12 cellular contexts compared by ENCODE assay signal in genomic region chr6:129679758-129680157, GRCh38. TPM values are rescaled to one million over a fixed set of nuclear protein-coding genes. Genes with fewer than 3 reads are reported as not detected.
DNase-seq lines count a peak whose midpoint lies in the region; ATAC-seq and TF ChIP-seq lines count a peak whose summit lies in the region.
"Had no signal": no experiment of that assay in that cellular context is flagged by ENCODE, and none has a peak within 500 bp of the region (broad histone marks: within the 10 kb centered on the region; RNA-seq: fewer than 3 reads in every experiment).

No MANE protein-coding gene starts in this region.

- no peak overlapping the region for H3K4me3 Mint-ChIP-seq in type B pancreatic cell
- no peak overlapping the region for H3K4me3 Mint-ChIP-seq in CD4-positive, alpha-beta memory T cell

- H3K4me1 ChIP-seq in ACC112 (ENCODE audit: control insufficient read depth, insufficient read depth, low read length, unreplicated experiment) (peaks cover 88% of the 10 kb centered on the region), neuronal stem cell (ENCODE audit: control insufficient read depth in 2 of 2, insufficient read depth in 1 of 2, low read depth in 1 of 2, low read length in 2 of 2) (peaks cover 0 to 7% of the 10 kb centered on the region in 2 donors)
- H3K4me1 ChIP-seq in CD4-positive, alpha-beta memory T cell (ENCODE audit: insufficient read depth, low read length) = peaks cover 42% of the 10 kb centered on the region

- H3K79me1 ChIP-seq in neuronal stem cell (ENCODE audit: low read depth, low read length) = no peaks in the 10 kb centered on the region

- no peaks in the 10 kb centered on the region for H3K36me3 ChIP-seq in ACC112 (ENCODE audit: insufficient read depth, low read length)
- no peaks in the 10 kb centered on the region for H3K36me3 ChIP-seq in brain microvascular endothelial cell (replicated peaks)
- no peaks in the 10 kb centered on the region for H3K36me3 ChIP-seq in neuronal stem cell (replicated peaks in 1 of 2; ENCODE audit: control insufficient read depth in 2 of 2, insufficient read depth in 2 of 2, low read length in 2 of 2)
- H3K36me3 ChIP-seq in CD4-positive, alpha-beta memory T cell (ENCODE audit: insufficient read depth, low read length) = no peaks in the 10 kb centered on the region
- H3K36me3 ChIP-seq: BE2C, ovary had no signal

- POLR2A ChIA-PET in CD4-positive, alpha-beta memory T cell (lab: Charles Lee; ENCODE audit: partially characterized antibody) = no interaction called here

- H2BK5ac ChIP-seq in neuronal stem cell (ENCODE audit: low read length) = no peak overlapping the region

- intact Hi-C loops in CD4-positive, alpha-beta memory T cell (cut with micrococcal nuclease) = no loop called here

- H3K4me3 ChIP-seq in ACC112 (ENCODE audit: low read depth, low read length) (peak overlapping the region; percentile 60), brain microvascular endothelial cell (ENCODE audit: low read depth, low read length) (no peak overlapping the region), neuronal stem cell (ENCODE audit: low read length in 2 of 2) (no peak overlapping the region)
- no peak overlapping the region for H3K4me3 ChIP-seq in CD4-positive, alpha-beta memory T cell (ENCODE audit: low read length in 2 of 2)
- H3K4me3 ChIP-seq: ovary had no signal

- H3K27ac ChIP-seq in ACC112 (ENCODE audit: low read depth, low read length) (peak overlapping the region; percentile 83), brain microvascular endothelial cell (peak overlapping the region; percentile 61), neuronal stem cell (replicated peaks; ENCODE audit: low read length) (no peak overlapping the region)
- no peak overlapping the region for H3K27ac ChIP-seq in CD4-positive, alpha-beta memory T cell (ENCODE audit: low read depth, low read length)
- H3K27ac ChIP-seq: ovary had no signal

- no peak overlapping the region for H3K9ac ChIP-seq in neuronal stem cell (ENCODE audit: low read depth, low read length, poor library complexity)

- WGBS in neuronal stem cell (ENCODE audit: extremely low coverage in 2 of 2, insufficient read length in 2 of 2, insufficient replicate concordance in 1 of 2), 2 donors = no CpG with 5 or more reads among the region's 3 CpGs

- peaks cover 7% of the 10 kb centered on the region for H3K9me3 Mint-ChIP-seq in type B pancreatic cell
- H3K9me3 Mint-ChIP-seq in CD4-positive, alpha-beta memory T cell = no peaks in the 10 kb centered on the region

- H3K18ac ChIP-seq in neuronal stem cell (ENCODE audit: low read length) = no peak overlapping the region

- H3K36me3 Mint-ChIP-seq in type B pancreatic cell = no peaks in the 10 kb centered on the region
- H3K36me3 Mint-ChIP-seq in CD4-positive, alpha-beta memory T cell = no peaks in the 10 kb centered on the region

- ATAC-seq in HG02623 (IDR thresholded peaks at IDR 0.05; ENCODE audit: unreplicated experiment) = no peak
- no peak for ATAC-seq in HG03521 (IDR thresholded peaks at IDR 0.05; ENCODE audit: unreplicated experiment)

- H3K4me2 ChIP-seq in neuronal stem cell (ENCODE audit: insufficient read depth, low read length, poor library complexity, severe bottlenecking) = no peak overlapping the region

- H3K27me3 ChIP-seq in ACC112 (ENCODE audit: insufficient read depth, low read length) (no peaks in the 10 kb centered on the region), brain microvascular endothelial cell (replicated peaks) (no peaks in the 10 kb centered on the region), neuronal stem cell (ENCODE audit: control insufficient read depth in 3 of 3, insufficient read depth in 3 of 3, low read depth in 1 of 3, low read length in 3 of 3) (no peaks in the 10 kb centered on the region)
- no peaks in the 10 kb centered on the region for H3K27me3 ChIP-seq in CD4-positive, alpha-beta memory T cell (ENCODE audit: insufficient read depth, low read length)
- H3K27me3 ChIP-seq: BE2C, ovary had no signal

- H3K79me2 ChIP-seq in ACC112 (ENCODE audit: control insufficient read depth, insufficient read depth, low read length, unreplicated experiment) = peaks cover 85% of the 10 kb centered on the region

- DNase-seq in M059J (ENCODE audit: low read depth) (peak; percentile 60), brain microvascular endothelial cell (no peak), neuronal stem cell (ENCODE audit: low spot score) (no peak), type B pancreatic cell (ENCODE audit: extremely low spot score, unreplicated experiment) (no peak)
- no peak for DNase-seq in CD4-positive, alpha-beta memory T cell
- DNase-seq: BE2C, islet precursor cell, NCI-H345, ovary had no signal

- no peak overlapping the region for H3K4ac ChIP-seq in neuronal stem cell (ENCODE audit: low read length)

- H3K14ac ChIP-seq in neuronal stem cell (ENCODE audit: low read length) = no peak overlapping the region

- H3K27me3 Mint-ChIP-seq in type B pancreatic cell = no peaks in the 10 kb centered on the region
- no peaks in the 10 kb centered on the region for H3K27me3 Mint-ChIP-seq in CD4-positive, alpha-beta memory T cell

- H4K91ac ChIP-seq in neuronal stem cell (ENCODE audit: low read depth, low read length, poor library complexity) = no peak overlapping the region

- H4K8ac ChIP-seq in neuronal stem cell (ENCODE audit: low read depth, low read length) = no peak overlapping the region

- H3K4me1 Mint-ChIP-seq in type B pancreatic cell (ENCODE audit: unreplicated experiment) = peaks cover 24% of the 10 kb centered on the region
- H3K4me1 Mint-ChIP-seq in CD4-positive, alpha-beta memory T cell = peaks cover 27 to 35% (median 30%) of the 10 kb centered on the region in 4 donors

- in situ Hi-C loops in brain microvascular endothelial cell (cut with HindIII; ENCODE audit: low pct_ligation_motif_present, low sequenced_read_pairs) = no loop called here

- H3K23ac ChIP-seq in neuronal stem cell (ENCODE audit: low read depth, low read length, poor library complexity) = no peak overlapping the region

- no peaks in the 10 kb centered on the region for H3K9me3 ChIP-seq in neuronal stem cell (replicated peaks in 1 of 2; ENCODE audit: control insufficient read depth in 2 of 2, insufficient read depth in 1 of 2, low read depth in 1 of 2, low read length in 2 of 2)
- H3K9me3 ChIP-seq in CD4-positive, alpha-beta memory T cell (ENCODE audit: control insufficient read depth in 1 of 2, low read length in 2 of 2) = no peaks in the 10 kb centered on the region
- H3K9me3 ChIP-seq: BE2C, ovary had no signal

- H2BK15ac ChIP-seq in neuronal stem cell (ENCODE audit: low read length) = no peak overlapping the region

- TF ChIP-seq CTCF in brain microvascular endothelial cell (IDR thresholded peaks at IDR 0.05; ENCODE audit: low read depth, low read length, missing control alignments) (no peak), type B pancreatic cell (conservative IDR thresholded peaks at IDR 0.05) (no peak)

- no peak overlapping the region for H2AK5ac ChIP-seq in neuronal stem cell (ENCODE audit: low read depth, low read length)

- no peak overlapping the region for H2BK120ac ChIP-seq in neuronal stem cell (ENCODE audit: low read depth, low read length)

- CTCF ChIA-PET in CD4-positive, alpha-beta memory T cell (lab: Charles Lee; ENCODE audit: partially characterized antibody) = no interaction called here

- peak overlapping the region; percentile 19 for H2AFZ ChIP-seq in ACC112 (ENCODE audit: low read length, unreplicated experiment)
- H2AFZ ChIP-seq in neuronal stem cell (ENCODE audit: low read length) = peak overlapping the region; percentile 48

- H3K27ac Mint-ChIP-seq in type B pancreatic cell = no peak overlapping the region
- H3K27ac Mint-ChIP-seq in CD4-positive, alpha-beta memory T cell = peak overlapping the region in 2 of 7 donors; percentile 7 to 43

- H2BK12ac ChIP-seq in neuronal stem cell (ENCODE audit: low read length) = no peak overlapping the region

RNA-seq across cellular contexts. Expression of gene ARHGAP18, which starts 30.2 kb away (rescaled TPM):
- 28.3 and 31.2 TPM in 2 replicates for total RNA-seq in M059J (2014; rRNA removed; shearing (Covaris generic))
- polyA plus RNA-seq in neuronal stem cell (2013, experiment 1 of 2) = 3.1 TPM
- polyA plus RNA-seq in neuronal stem cell (2013, experiment 2 of 2) = 3.2 TPM
- 9.2 and 12.0 TPM in 2 replicates for total RNA-seq in type B pancreatic cell (ENCODE audit: low replicate concordance)
- 1 to 10 TPM; 4.3 to 4.6 TPM for total RNA-seq in CD4-positive, alpha-beta memory T cell
- polyA plus RNA-seq in CD4-positive, alpha-beta memory T cell = 1 to 10 TPM; 2.3 to 3.6 TPM

Comparison
In these comparisons a context has a peak if more than half of its experiments do, and no peak if none do; other contexts are left out.
1. H3K27ac ChIP-seq: peak in ACC112 (single experiment) and brain microvascular endothelial cell (single experiment); none in neuronal stem cell (single experiment) and CD4-positive, alpha-beta memory T cell (single experiment).